ENCODE assay signal across 1 cellular context in the genomic region with DNA sequence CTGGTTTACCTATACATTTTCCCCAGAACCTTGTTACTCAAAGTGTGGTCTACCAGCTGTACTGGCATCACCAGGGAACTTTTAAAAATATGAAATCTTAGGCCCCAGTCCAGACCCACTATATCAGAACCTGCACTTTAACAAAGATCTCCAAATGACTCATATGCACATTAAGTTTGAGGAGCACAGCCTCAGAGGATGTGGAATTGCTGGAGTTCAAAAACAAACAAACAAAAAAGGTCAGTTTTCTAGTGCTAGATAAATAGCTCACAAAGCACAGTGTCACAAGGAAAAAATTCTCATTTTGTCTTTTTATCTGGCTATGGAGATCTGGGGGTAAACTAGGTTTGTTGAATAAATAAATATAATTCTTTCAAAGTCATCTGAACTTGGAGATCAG.
A peak's percentile ranks its signal among the peaks of the same experiment; 100 is the strongest.
TF ChIP-seq lines count a peak whose summit lies in the region.

No MANE protein-coding gene starts in this region.

TF ChIP-seq in endothelial cell of umbilical vein, 7 proteins besides CTCF, POLR2A, EP300 and RAD21 (continued from another document):
- peak; percentile 30 for TF ChIP-seq FOS (IDR thresholded peaks at IDR 0.05; ENCODE audit: borderline replicate concordance, insufficient read depth, low read length)
- TF ChIP-seq GATA2 (IDR thresholded peaks at IDR 0.05; ENCODE audit: insufficient read depth, insufficient read length, low read depth, low read length), result no peak
- TF ChIP-seq, protein P1, sequence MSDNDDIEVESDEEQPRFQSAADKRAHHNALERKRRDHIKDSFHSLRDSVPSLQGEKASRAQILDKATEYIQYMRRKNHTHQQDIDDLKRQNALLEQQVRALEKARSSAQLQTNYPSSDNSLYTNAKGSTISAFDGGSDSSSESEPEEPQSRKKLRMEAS (IDR thresholded peaks at IDR 0.05; ENCODE audit: insufficient read depth, insufficient read length), result no peak
